ENCODE assay signal across 19 cellular contexts in the genomic region with DNA sequence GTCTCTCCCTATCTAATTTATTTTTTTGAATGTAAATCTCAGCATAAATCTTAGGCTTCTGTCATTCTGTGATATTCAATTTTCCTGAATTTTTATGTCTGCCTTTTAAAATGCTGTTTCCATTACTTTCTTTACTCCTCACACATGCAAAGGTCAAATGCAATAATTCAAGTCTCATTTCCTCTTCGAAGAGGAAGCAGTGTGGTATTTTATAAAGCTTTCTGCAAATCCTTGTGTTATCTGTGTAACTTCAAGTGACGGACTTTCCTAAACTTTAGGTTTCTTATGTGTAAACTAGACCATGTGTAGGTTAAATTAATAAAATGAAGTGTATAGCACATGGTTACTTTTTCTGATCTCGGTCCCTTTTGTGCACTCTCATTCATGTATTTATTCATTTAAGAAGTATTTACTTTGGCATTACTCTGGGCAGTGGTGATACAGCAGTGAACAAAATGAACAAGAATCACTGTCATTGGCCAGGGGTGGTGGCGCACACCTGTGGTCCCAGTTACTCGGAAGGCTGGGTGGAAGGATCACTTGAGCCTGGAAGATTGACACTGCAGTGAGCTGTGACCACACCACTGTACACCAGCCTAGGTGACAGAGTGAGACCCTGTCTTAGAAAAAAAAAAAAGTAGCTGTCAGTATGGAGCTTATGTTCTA.
"Had no signal": no experiment of that assay in that cellular context is flagged by ENCODE, and none has a peak within 500 bp of the region (broad histone marks: within the 10 kb centered on the region; RNA-seq: fewer than 3 reads in every experiment).

No MANE protein-coding gene starts in this region.

- H3K27ac Mint-ChIP-seq: activated CD4-positive, alpha-beta memory T cell treated with anti-CD3 and anti-CD28 coated beads for 36 hours; activated naive CD8-positive, alpha-beta T cell treated with anti-CD3 and anti-CD28 coated beads, Interleukin-2, amount 50 U/mL, for 24 hours; nephron progenitor cell; stimulated activated memory B cell treated with anti-CD40 and anti-IgM and Interleukin-4, amounts not matched to agents 10 μg/mL and 1 μg/mL and 100 μg/mL, for 72 hours; type B pancreatic cell had no signal

- H3K4me1 Mint-ChIP-seq: nephron progenitor cell had no signal

- H3K27me3 Mint-ChIP-seq: activated CD4-positive, alpha-beta memory T cell treated with anti-CD3 and anti-CD28 coated beads for 36 hours; activated naive CD8-positive, alpha-beta T cell treated with anti-CD3 and anti-CD28 coated beads, Interleukin-2, amount 50 U/mL, for 24 hours; stimulated activated memory B cell treated with anti-CD40 and anti-IgM and Interleukin-4, amounts not matched to agents 10 μg/mL and 1 μg/mL and 100 μg/mL, for 72 hours; type B pancreatic cell had no signal

- DNase-seq: activated CD4-positive, alpha-beta memory T cell treated with anti-CD3 and anti-CD28 coated beads for 36 hours; activated CD4-positive, alpha-beta T cell treated with anti-CD3 and anti-CD28 coated beads for 48 hours; activated gamma-delta T cell; activated naive CD4-positive, alpha-beta T cell treated with anti-CD3 and anti-CD28 coated beads, Interleukin-2, amount 50 U/mL, for 16 hours; activated naive CD8-positive, alpha-beta T cell treated with anti-CD3 and anti-CD28 coated beads, Interleukin-2, amount 50 U/mL, for 24 hours; central memory CD4-positive, alpha-beta T cell; effector memory CD4-positive, alpha-beta T cell; foreskin melanocyte; glutamatergic neuron; kidney glomerular epithelial cell; left ventricle myocardium superior; nephron progenitor cell; right lobe of liver; stimulated activated CD4-positive, alpha-beta T cell treated with anti-CD3 and anti-CD28 coated beads, Interleukin-1b, Interleukin-23, amount 100 ng/mL, for 48 hours; T-helper 1 cell; testis had no signal

- ATAC-seq: activated naive CD8-positive, alpha-beta T cell treated with anti-CD3 and anti-CD28 coated beads, Interleukin-2, amount 50 U/mL, for 24 hours; esophagus mucosa; left ventricle myocardium superior; stimulated activated memory B cell treated with anti-CD40 and anti-IgM and Interleukin-4, amounts not matched to agents 10 μg/mL and 1 μg/mL and 100 μg/mL, for 72 hours had no signal

- H3K4me3 Mint-ChIP-seq: activated CD4-positive, alpha-beta memory T cell treated with anti-CD3 and anti-CD28 coated beads for 36 hours; activated naive CD8-positive, alpha-beta T cell treated with anti-CD3 and anti-CD28 coated beads, Interleukin-2, amount 50 U/mL, for 24 hours; nephron progenitor cell; stimulated activated memory B cell treated with anti-CD40 and anti-IgM and Interleukin-4, amounts not matched to agents 10 μg/mL and 1 μg/mL and 100 μg/mL, for 72 hours; type B pancreatic cell had no signal
